In the genomic region with DNA sequence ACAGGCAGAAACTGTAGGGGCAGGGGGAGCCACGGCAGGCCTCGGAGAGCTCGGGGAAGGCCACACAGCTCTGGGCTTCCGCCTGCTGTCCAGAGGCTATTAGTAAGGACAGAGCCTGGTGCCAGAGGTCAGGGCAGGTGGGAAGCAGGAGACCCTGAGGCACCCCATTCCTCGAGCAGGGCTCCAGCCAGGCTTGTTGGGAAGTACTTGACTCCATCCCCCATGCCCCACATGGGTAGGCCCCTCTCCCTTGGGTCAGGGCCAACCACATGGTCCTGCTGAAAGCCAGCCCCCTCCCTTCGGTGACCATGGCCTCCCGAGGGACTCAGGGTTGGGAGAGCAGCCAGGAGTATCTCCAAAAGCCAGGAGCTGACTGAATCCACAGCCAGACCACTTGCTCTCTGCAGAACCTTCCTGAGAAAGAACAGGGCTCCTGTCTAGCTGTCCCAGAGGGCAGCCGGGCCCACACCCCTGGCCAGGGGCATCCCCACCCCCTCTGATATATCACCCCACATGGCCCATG, we compare ENCODE assay signal across 1 cellular context.
TF ChIP-seq lines count a peak whose summit lies in the region.

No MANE protein-coding gene starts in this region.

TF ChIP-seq in A549, 52 proteins besides CTCF, POLR2A, EP300 and RAD21 (continued from another document):
- TF ChIP-seq, protein P1, sequence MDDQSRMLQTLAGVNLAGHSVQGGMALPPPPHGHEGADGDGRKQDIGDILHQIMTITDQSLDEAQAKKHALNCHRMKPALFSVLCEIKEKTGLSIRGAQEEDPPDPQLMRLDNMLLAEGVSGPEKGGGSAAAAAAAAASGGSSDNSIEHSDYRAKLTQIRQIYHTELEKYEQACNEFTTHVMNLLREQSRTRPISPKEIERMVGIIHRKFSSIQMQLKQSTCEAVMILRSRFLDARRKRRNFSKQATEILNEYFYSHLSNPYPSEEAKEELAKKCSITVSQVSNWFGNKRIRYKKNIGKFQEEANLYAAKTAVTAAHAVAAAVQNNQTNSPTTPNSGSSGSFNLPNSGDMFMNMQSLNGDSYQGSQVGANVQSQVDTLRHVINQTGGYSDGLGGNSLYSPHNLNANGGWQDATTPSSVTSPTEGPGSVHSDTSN (IDR thresholded peaks at IDR 0.05), result no peak
- TF ChIP-seq, protein P2, sequence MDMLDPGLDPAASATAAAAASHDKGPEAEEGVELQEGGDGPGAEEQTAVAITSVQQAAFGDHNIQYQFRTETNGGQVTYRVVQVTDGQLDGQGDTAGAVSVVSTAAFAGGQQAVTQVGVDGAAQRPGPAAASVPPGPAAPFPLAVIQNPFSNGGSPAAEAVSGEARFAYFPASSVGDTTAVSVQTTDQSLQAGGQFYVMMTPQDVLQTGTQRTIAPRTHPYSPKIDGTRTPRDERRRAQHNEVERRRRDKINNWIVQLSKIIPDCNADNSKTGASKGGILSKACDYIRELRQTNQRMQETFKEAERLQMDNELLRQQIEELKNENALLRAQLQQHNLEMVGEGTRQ (IDR thresholded peaks at IDR 0.05), result no peak
TF ChIP-seq in A549: peak in this region for 1.
